In genomic region chr1:19591482-19592093, GRCh38 we compare ENCODE assay signal across 18 cellular contexts. TPM values are rescaled to one million over a fixed set of nuclear protein-coding genes. Genes with fewer than 3 reads are reported as not detected.
DNase-seq lines count a peak whose midpoint lies in the region; ATAC-seq, FAIRE-seq and TF ChIP-seq lines count a peak whose summit lies in the region.
"Had no signal": no experiment of that assay in that cellular context is flagged by ENCODE, and none has a peak within 500 bp of the region (broad histone marks: within the 10 kb centered on the region; RNA-seq: fewer than 3 reads in every experiment).

No MANE protein-coding gene starts in this region.

- no TSS peak for BruUV-seq in HepG2 (replicated peaks; lab: Mats Ljungman, UMichigan)

- TF ChIP-seq CTCF in HepG2 (CRISPR knock-in tag; IDR thresholded peaks at IDR 0.05), result no peak
- no peak for TF ChIP-seq CTCF in right lobe of liver (IDR thresholded peaks at IDR 0.05)
- TF ChIP-seq CTCF in mucosa of descending colon (IDR thresholded peaks at IDR 0.05), result no peak
- TF ChIP-seq CTCF in transverse colon (IDR thresholded peaks at IDR 0.05), result no peak

- no peak for FAIRE-seq in HepG2 (lab: Jason Lieb, UNC)
- FAIRE-seq in GM12892 (lab: Jason Lieb, UNC), result no peak
- FAIRE-seq: D721Med, G401.6, H1, HTR-8/SVneo had no signal

- no peak for TF ChIP-seq EP300 in HepG2 (IDR thresholded peaks at IDR 0.05; ENCODE audit: low read depth in 2 of 2, low read length in 2 of 2)
- no peak for TF ChIP-seq EP300 in HepG2 (CRISPR knock-in tag; IDR thresholded peaks at IDR 0.05; ENCODE audit: borderline replicate concordance)
- no peak for TF ChIP-seq EP300 in transverse colon (IDR thresholded peaks at IDR 0.05; ENCODE audit: low read depth)

- H3K9me3 ChIP-seq in HepG2 (ENCODE audit: low read length) (no peaks in the 10 kb centered on the region), right lobe of liver (no peaks in the 10 kb centered on the region), duodenal mucosa (ENCODE audit: control insufficient read depth in 1 of 2, low read length in 2 of 2) (no peaks in the 10 kb centered on the region), mucosa of descending colon (no peaks in the 10 kb centered on the region), transverse colon (no peaks in the 10 kb centered on the region)
- H3K9me3 ChIP-seq: BE2C, Caco-2 had no signal

- peaks cover 57% of the 10 kb centered on the region for H3K4me1 ChIP-seq in HepG2 (ENCODE audit: insufficient read depth, low read length)
- H3K4me1 ChIP-seq in right lobe of liver, result peaks cover 0 to 4% (median 0%) of the 10 kb centered on the region in 4 donors
- H3K4me1 ChIP-seq in duodenal mucosa (ENCODE audit: control insufficient read depth in 1 of 2, insufficient read depth in 2 of 2, low read length in 2 of 2), result peaks cover 21% of the 10 kb centered on the region in 2 donors
- H3K4me1 ChIP-seq in mucosa of descending colon (ENCODE audit: low read depth), result peaks cover 9% of the 10 kb centered on the region
- peaks cover 8 to 36% (median 16%) of the 10 kb centered on the region in 4 donors for H3K4me1 ChIP-seq in transverse colon
- H3K4me1 ChIP-seq: BE2C, Caco-2 had no signal

- H3K4me3 ChIP-seq in HepG2 (replicated peaks in 1 of 3; ENCODE audit: insufficient read depth in 1 of 3, low read depth in 2 of 3, low read length in 3 of 3), result no peak overlapping the region
- no peak overlapping the region for H3K4me3 ChIP-seq in right lobe of liver
- H3K4me3 ChIP-seq in duodenal mucosa (ENCODE audit: low read depth in 1 of 2, low read length in 2 of 2), result no peak overlapping the region
- no peak overlapping the region for H3K4me3 ChIP-seq in mucosa of descending colon
- H3K4me3 ChIP-seq in transverse colon, result no peak overlapping the region

- CTCF ChIA-PET in HepG2 (lab: Yijun Ruan, JAX; ENCODE audit: low intra/inter-chr PET ratio, low total read pairs), result no interaction called here

- no peak for ATAC-seq in HepG2
- ATAC-seq in right lobe of liver, result no peak
- peak; percentile 68 for ATAC-seq in mucosa of descending colon
- no peak for ATAC-seq in GM19463 (IDR thresholded peaks at IDR 0.05; ENCODE audit: unreplicated experiment)

- no peaks in the 10 kb centered on the region for H4K20me1 ChIP-seq in HepG2 (ENCODE audit: insufficient read depth, low read length)

- TF ChIP-seq RAD21 in HepG2 (CRISPR knock-in tag; IDR thresholded peaks at IDR 0.05), result no peak

- in situ Hi-C loops in HepG2 (cut with HindIII; ENCODE audit: extremely low pct_ligation_motif_present, low pct_unique_long_range_greater_than_20kb) (no loop called here), transverse colon (cut with MboI; ENCODE audit: low pct_ligation_motif_present in 1 of 4, low pct_unique_long_range_greater_than_20kb in 1 of 4, low sequenced_read_pairs in 3 of 4) (loop anchor here in 1 of 4 donors (25.0 kb wide), 1 partner anchor 104 kb away; the partner anchor contains the start of gene CAPZB)

- H3K27me3 ChIP-seq in HepG2 (ENCODE audit: control insufficient read depth in 1 of 2, insufficient read depth in 2 of 2, low read length in 2 of 2) (no peaks in the 10 kb centered on the region; a peak in 1 of 5 replicates), right lobe of liver (no peaks in the 10 kb centered on the region), duodenal mucosa (ENCODE audit: control insufficient read depth in 1 of 2, insufficient read depth in 2 of 2, low read length in 2 of 2) (no peaks in the 10 kb centered on the region), transverse colon (no peaks in the 10 kb centered on the region)
- H3K27me3 ChIP-seq: BE2C had no signal

- H3K79me2 ChIP-seq in HepG2 (ENCODE audit: insufficient read depth, low read length), result no peaks in the 10 kb centered on the region

- intact Hi-C loops in HepG2 (cut with micrococcal nuclease; ENCODE audit: unreplicated experiment), result loop anchor here (10.0 kb wide), 1 partner anchor 207 kb away; no protein-coding TSS in a partner anchor
- intact Hi-C loops in right lobe of liver (cut with DNase I), result no loop called here
- intact Hi-C loops in mucosa of descending colon (cut with DNase I, micrococcal nuclease), result loop anchor here in 1 of 2 donors (10.0 kb wide), 1 partner anchor 53 kb away; the partner anchor contains the start of gene NBL1
- intact Hi-C loops in transverse colon (cut with DNase I; ENCODE audit: low total_unique reads), result no loop called here

- H3K9ac ChIP-seq in HepG2 (ENCODE audit: insufficient read depth, low read depth, low read length), result no peak overlapping the region
- no peak overlapping the region for H3K9ac ChIP-seq in duodenal mucosa (ENCODE audit: low read depth in 1 of 2, low read length in 2 of 2)

- TF ChIP-seq POLR2A in HepG2 (IDR thresholded peaks at IDR 0.05; ENCODE audit: insufficient read depth in 1 of 2, low read depth in 2 of 2, low read length in 2 of 2) (no peak), right lobe of liver (IDR thresholded peaks at IDR 0.05) (no peak), transverse colon (IDR thresholded peaks at IDR 0.05) (no peak), GM12892 (IDR thresholded peaks at IDR 0.05; ENCODE audit: low read depth, low read length) (no peak)

- DNase-seq in HepG2 (ENCODE audit: low spot score), result no peak
- DNase-seq in right lobe of liver, result no peak
- peak in 1 of 3 donors; percentile 50 for DNase-seq in mucosa of descending colon
- no peak for DNase-seq in transverse colon
- no peak for DNase-seq in GM12892 (ENCODE audit: insufficient read length)
- DNase-seq in A172 (ENCODE audit: low spot score), result no peak
- DNase-seq: 8988T; BE2C; C1 segment of cervical spinal cord; Caco-2; CD4-positive, alpha-beta T cell; H9 had no signal

- no peak overlapping the region for H2AFZ ChIP-seq in HepG2 (ENCODE audit: low read length)

- H3K36me3 ChIP-seq in HepG2 (replicated peaks in 1 of 2; ENCODE audit: control insufficient read depth in 1 of 2, insufficient read depth in 2 of 2, low read length in 2 of 2), result no peaks in the 10 kb centered on the region
- no peaks in the 10 kb centered on the region for H3K36me3 ChIP-seq in right lobe of liver
- no peaks in the 10 kb centered on the region for H3K36me3 ChIP-seq in duodenal mucosa (ENCODE audit: control insufficient read depth in 1 of 2, insufficient read depth in 2 of 2, low read length in 2 of 2)
- peaks cover 1% of the 10 kb centered on the region for H3K36me3 ChIP-seq in mucosa of descending colon (ENCODE audit: low read depth)
- H3K36me3 ChIP-seq in transverse colon, result no peaks in the 10 kb centered on the region
- H3K36me3 ChIP-seq: BE2C had no signal

- POLR2A ChIA-PET in HepG2 (lab: Yijun Ruan, JAX), result no interaction called here

- WGBS in HepG2 (ENCODE audit: low lambda C conversion rate), result 2% methylated on average over 5 of the region's 5 CpGs
- 61% methylated on average over 5 of the region's 5 CpGs for WGBS in right lobe of liver (ENCODE audit: insufficient coverage, low coverage, low lambda C conversion rate, missing lambda C conversion rate)
- WGBS in transverse colon (ENCODE audit: low coverage in 1 of 2), 2 donors, result 18 to 52% methylated on average over 2 to 5 of the region's 5 CpGs

- H3K27ac ChIP-seq in HepG2 (ENCODE audit: extremely low read length, insufficient read depth, low read length) (no peak overlapping the region), right lobe of liver (no peak overlapping the region), duodenal mucosa (ENCODE audit: low read depth, low read length) (peak overlapping the region; percentile 53), transverse colon (peak overlapping the region; percentile 74 to 76 (median 76))

- no peak overlapping the region for H3K4me2 ChIP-seq in HepG2 (ENCODE audit: low read depth, low read length)

TF ChIP-seq in HepG2, 621 proteins besides CTCF, POLR2A, EP300 and RAD21 (continues in another document):
- no peak for TF ChIP-seq ZNF703 (CRISPR knock-in tag; IDR thresholded peaks at IDR 0.05; ENCODE audit: borderline replicate concordance)

RNA-seq across cellular contexts. Expression of gene NBL1, which starts 52.5 kb away (rescaled TPM):
- 1.9 and 2.7 TPM in 2 replicates for total RNA-seq in HepG2 (2016; rRNA removed; fragmentation: Illumina TruSeq; extraction: Trizol)
- total RNA-seq in HepG2 (2016; cell fraction: cytosol; rRNA removed; fragmentation: Illumina TruSeq; extraction: Trizol; ENCODE audit: low read depth), result 2.8 and 4.1 TPM in 2 replicates
- total RNA-seq in HepG2 (2016; cell fraction: insoluble cytoplasmic fraction; rRNA removed; fragmentation: Illumina TruSeq; extraction: Trizol), result 2.8 and 3.1 TPM in 2 replicates
- total RNA-seq in HepG2 (2016; cell fraction: membrane; rRNA removed; fragmentation: Illumina TruSeq; extraction: Trizol), result 5.9 and 6.3 TPM in 2 replicates
- 2.3 and 3.4 TPM in 2 replicates for total RNA-seq in HepG2 (2016; cell fraction: nucleus; rRNA removed; fragmentation: Illumina TruSeq; extraction: Trizol)
- 13.8 and 17.5 TPM in 2 replicates for polyA plus RNA-seq in HepG2 (2011; rRNA removed)
- 6.0 and 10.2 TPM in 2 replicates for polyA plus RNA-seq in HepG2 (2011; cell fraction: cytosol; rRNA removed)
- polyA plus RNA-seq in HepG2 (2011; cell fraction: nucleus; rRNA removed), result 7.1 and 10.2 TPM in 2 replicates
- polyA plus RNA-seq in HepG2 (2012), result 3.2 TPM in 2 replicates
- 4.3 and 4.8 TPM in 2 replicates for polyA plus RNA-seq in HepG2 (2016; cell fraction: cytosol; fragmentation: Illumina TruSeq; extraction: Trizol; ENCODE audit: low read depth)
- 2.1 and 2.4 TPM in 2 replicates for polyA plus RNA-seq in HepG2 (2016; cell fraction: insoluble cytoplasmic fraction; fragmentation: Illumina TruSeq; extraction: Trizol; ENCODE audit: low read depth)
- polyA plus RNA-seq in HepG2 (2016; cell fraction: membrane; fragmentation: Illumina TruSeq; extraction: Trizol; ENCODE audit: low read depth), result 5.5 and 7.0 TPM in 2 replicates
- polyA plus RNA-seq in HepG2 (2016; cell fraction: nucleus; fragmentation: Illumina TruSeq; extraction: Trizol; ENCODE audit: insufficient read depth, low read depth), result 3.7 and 4.3 TPM in 2 replicates
- 26.9 and 216 TPM in 2 replicates for polyA minus RNA-seq in HepG2 (2011; rRNA and poly(A)+ RNA removed; ENCODE audit: low replicate concordance)
- 3.2 and 4.0 TPM in 2 replicates for polyA minus RNA-seq in HepG2 (2011; cell fraction: cytosol; rRNA and poly(A)+ RNA removed)
- polyA minus RNA-seq in HepG2 (2011; cell fraction: nucleus; rRNA and poly(A)+ RNA removed), result 1.1 and 1.4 TPM in 2 replicates
- total RNA-seq in right lobe of liver, result 1 to 10 TPM; 2.2 to 5.7 (median 3.4) TPM
- total RNA-seq in mucosa of descending colon, result 100 to 1,000 TPM; 320 to 457 (median 426) TPM
- total RNA-seq in transverse colon, result 100 to 1,000 TPM; 122 to 238 (median 204) TPM
- polyA plus RNA-seq in GM12892 (2012; ENCODE audit: missing spikeins), result 1.2 TPM
- total RNA-seq in A172 (2014; rRNA removed; shearing (Covaris generic)), result 10.9 and 11.7 TPM in 2 replicates

Comparison
In these comparisons a context has a peak if more than half of its experiments do, and no peak if none do; other contexts are left out.
1. H3K27ac ChIP-seq: peak in duodenal mucosa (single experiment) and transverse colon (4 of 4); none in HepG2 (single experiment) and right lobe of liver (0 of 3).